In the genomic region with DNA sequence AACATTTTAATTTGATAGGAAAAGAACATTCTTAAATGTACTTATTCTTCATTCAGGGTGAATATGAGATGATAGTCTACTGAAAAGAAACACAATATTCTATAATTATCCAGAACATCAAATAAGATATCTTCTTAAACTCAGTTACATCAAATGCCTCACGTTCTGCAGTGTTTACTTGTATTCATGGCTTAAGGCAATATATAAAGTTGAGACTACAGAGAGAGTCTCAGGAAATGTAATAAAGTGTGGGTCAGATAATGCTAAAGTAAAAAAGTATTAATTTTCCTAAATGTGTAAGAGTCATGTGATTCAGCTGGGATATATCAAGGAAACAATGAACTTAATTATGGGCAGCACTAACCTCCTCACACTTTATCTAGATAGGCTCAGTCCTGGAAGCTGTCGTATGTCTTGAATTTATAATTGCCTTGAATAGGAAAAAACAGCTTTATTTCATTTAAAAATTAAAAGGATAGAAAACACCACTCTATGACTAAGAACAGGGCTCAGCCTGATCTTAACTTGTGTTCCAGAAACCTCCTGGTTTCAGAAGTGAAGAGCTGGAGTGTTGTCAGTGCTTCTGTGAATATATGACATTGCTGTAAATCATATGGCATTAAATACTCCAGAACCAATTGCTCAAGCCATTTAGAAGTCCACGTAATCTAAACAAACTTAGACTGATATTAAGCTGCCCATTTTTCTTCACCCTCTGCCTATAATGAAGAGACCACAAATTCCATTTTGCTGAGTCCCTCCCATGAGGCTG, we compare ENCODE assay signal across 18 cellular contexts.
DNase-seq lines count a peak whose midpoint lies in the region; ATAC-seq and TF ChIP-seq lines count a peak whose summit lies in the region.
"Had no signal": no experiment of that assay in that cellular context is flagged by ENCODE, and none has a peak within 500 bp of the region (broad histone marks: within the 10 kb centered on the region; RNA-seq: fewer than 3 reads in every experiment).

No MANE protein-coding gene starts in this region.

- H3K9me3 Mint-ChIP-seq in effector memory CD8-positive, alpha-beta T cell: peaks cover 5 to 6% of the 10 kb centered on the region in 2 donors

- H3K36me3 ChIP-seq in MG63: no peaks in the 10 kb centered on the region
- no peaks in the 10 kb centered on the region for H3K36me3 ChIP-seq in mammary epithelial cell (ENCODE audit: insufficient read depth, low read length)
- H3K36me3 ChIP-seq: left lung, prostate gland, upper lobe of right lung had no signal

- H3K4me1 Mint-ChIP-seq in effector memory CD8-positive, alpha-beta T cell (ENCODE audit: low read depth in 2 of 2): no peaks in the 10 kb centered on the region
- H3K4me1 Mint-ChIP-seq: WTC11 had no signal

- BruUV-seq in mammary epithelial cell (replicated peaks; lab: Mats Ljungman, UMichigan): TSS peak; percentile 86

- H4K20me1 ChIP-seq in mammary epithelial cell (ENCODE audit: insufficient read depth, low read length): no peaks in the 10 kb centered on the region

- H3K27me3 Mint-ChIP-seq in effector memory CD8-positive, alpha-beta T cell: no peaks in the 10 kb centered on the region
- H3K27me3 Mint-ChIP-seq: stimulated activated naive CD8-positive, alpha-beta T cell treated with anti-CD3 and anti-CD28 coated beads, Interleukin-15, Interleukin-2, amounts not matched to agents 100 ng/mL and 50 ng/mL, for 24 hours had no signal

- dilution Hi-C loops in mammary epithelial cell (cut with HindIII; ENCODE audit: low sequenced_read_pairs): no loop called here

- peak overlapping the region; percentile 49 for H2AFZ ChIP-seq in mammary epithelial cell (ENCODE audit: low read depth, low read length)

- TF ChIP-seq CTCF in mammary epithelial cell (conservative IDR thresholded peaks at IDR 0.05 in 1 of 2, IDR thresholded peaks at IDR 0.05 in 1 of 2; ENCODE audit: extremely low read depth in 1 of 2, insufficient read depth in 1 of 2, low read depth in 1 of 2, low read length in 2 of 2): no peak

- DNase-seq in Daoy (ENCODE audit: low read depth) (peak; percentile 28), MG63 (peak; percentile 20), mammary epithelial cell (peak; percentile 82), left kidney (ENCODE audit: low read depth, low spot score) (peak; percentile 14), NCI-H2029 treated with DMSO at 0.1 percent for 48 hours (lab: John Stamatoyannopoulos, UW) (no peak)
- no peak for DNase-seq in effector memory CD8-positive, alpha-beta T cell
- DNase-seq: activated CD8-positive, alpha-beta memory T cell treated with anti-CD3 and anti-CD28 coated beads for 24 hours; amniotic stem cell; left lung; NCI-H1694 treated with DMSO at 0.1 percent for 48 hours; NCI-H526 treated with DMSO at 0.1 percent for 48 hours; upper lobe of right lung had no signal

- H3K4me2 ChIP-seq in mammary epithelial cell (ENCODE audit: insufficient read depth, low read depth, low read length): peak overlapping the region; percentile 51

- 46% methylated on average over 3 of the region's 3 CpGs for WGBS in mammary epithelial cell (ENCODE audit: low coverage, missing lambda C conversion rate)

- H3K4me1 ChIP-seq in mammary epithelial cell (ENCODE audit: insufficient read depth, low read length): peaks cover 20% of the 10 kb centered on the region
- H3K4me1 ChIP-seq: left lung, prostate gland, upper lobe of right lung had no signal

- no peaks in the 10 kb centered on the region for H3K79me2 ChIP-seq in mammary epithelial cell (ENCODE audit: insufficient read depth, low read length)

- in situ Hi-C loops in mammary epithelial cell (cut with MboI; ENCODE audit: low sequenced_read_pairs in 2 of 2): no loop called here

- H3K9ac ChIP-seq in mammary epithelial cell (ENCODE audit: insufficient read depth, low read length): peak overlapping the region; percentile 20

- no peak for ATAC-seq in effector memory CD8-positive, alpha-beta T cell (replicated peaks)
- ATAC-seq in HG03039 (IDR thresholded peaks at IDR 0.05; ENCODE audit: unreplicated experiment) (no peak), HG03439 (IDR thresholded peaks at IDR 0.05; ENCODE audit: unreplicated experiment) (no peak)
- ATAC-seq: left lung, Panc1, upper lobe of right lung had no signal

- no peak overlapping the region for H3K27ac Mint-ChIP-seq in effector memory CD8-positive, alpha-beta T cell
- H3K27ac Mint-ChIP-seq: stimulated activated naive CD8-positive, alpha-beta T cell treated with anti-CD3 and anti-CD28 coated beads, Interleukin-15, Interleukin-2, amounts not matched to agents 100 ng/mL and 50 ng/mL, for 24 hours; WTC11 had no signal

- H3K4me3 ChIP-seq in MG63: no peak overlapping the region
- no peak overlapping the region for H3K4me3 ChIP-seq in mammary epithelial cell (replicated peaks in 1 of 3; ENCODE audit: insufficient read depth in 1 of 3, low read depth in 2 of 3, low read length in 3 of 3)
- H3K4me3 ChIP-seq: left lung, prostate gland, upper lobe of right lung had no signal

- intact Hi-C loops in mammary epithelial cell (cut with micrococcal nuclease): loop anchor here (1.0 to 10.0 kb wide), 4 partner anchors 126 to 713 kb away; partner anchors contain the start of genes FAM171B and ZC3H15

- H3K9me3 ChIP-seq in MG63 (no peaks in the 10 kb centered on the region), mammary epithelial cell (replicated peaks; ENCODE audit: insufficient read depth, low read length) (no peaks in the 10 kb centered on the region)
- H3K9me3 ChIP-seq: prostate gland, upper lobe of right lung had no signal

- CTCF ChIA-PET in mammary epithelial cell (lab: Charles Lee; ENCODE audit: low non-redundant PET): interaction anchor here (0.6 to 0.7 kb wide), 3 partner anchors 75 to 688 kb away, joined by 3 to 7 read pairs (median 3); no protein-coding TSS in a partner anchor

- H3K36me3 Mint-ChIP-seq in effector memory CD8-positive, alpha-beta T cell (ENCODE audit: insufficient read depth): no peaks in the 10 kb centered on the region
- H3K36me3 Mint-ChIP-seq: WTC11 had no signal

- no peak overlapping the region for H3K4me3 Mint-ChIP-seq in effector memory CD8-positive, alpha-beta T cell
- H3K4me3 Mint-ChIP-seq: stimulated activated naive CD8-positive, alpha-beta T cell treated with anti-CD3 and anti-CD28 coated beads, Interleukin-15, Interleukin-2, amounts not matched to agents 100 ng/mL and 50 ng/mL, for 24 hours; WTC11 had no signal

- no peaks in the 10 kb centered on the region for H3K27me3 ChIP-seq in MG63
- H3K27me3 ChIP-seq in mammary epithelial cell (ENCODE audit: insufficient read depth, low read length): no peaks in the 10 kb centered on the region
- H3K27me3 ChIP-seq: left lung, upper lobe of right lung had no signal

- peak overlapping the region; percentile 92 for H3K27ac ChIP-seq in mammary epithelial cell (ENCODE audit: insufficient read depth, low read depth, low read length)
- H3K27ac ChIP-seq: left lung, prostate gland, upper lobe of right lung had no signal

Comparison
In these comparisons a context has a peak if more than half of its experiments do, and no peak if none do; other contexts are left out.
1. DNase-seq: peak in Daoy (single experiment), MG63 (single experiment), mammary epithelial cell (single experiment) and left kidney (single experiment); none in effector memory CD8-positive, alpha-beta T cell (0 of 3) and NCI-H2029 treated with DMSO at 0.1 percent for 48 hours (single experiment).